ENCODE assay signal across 9 cellular contexts in the genomic region with DNA sequence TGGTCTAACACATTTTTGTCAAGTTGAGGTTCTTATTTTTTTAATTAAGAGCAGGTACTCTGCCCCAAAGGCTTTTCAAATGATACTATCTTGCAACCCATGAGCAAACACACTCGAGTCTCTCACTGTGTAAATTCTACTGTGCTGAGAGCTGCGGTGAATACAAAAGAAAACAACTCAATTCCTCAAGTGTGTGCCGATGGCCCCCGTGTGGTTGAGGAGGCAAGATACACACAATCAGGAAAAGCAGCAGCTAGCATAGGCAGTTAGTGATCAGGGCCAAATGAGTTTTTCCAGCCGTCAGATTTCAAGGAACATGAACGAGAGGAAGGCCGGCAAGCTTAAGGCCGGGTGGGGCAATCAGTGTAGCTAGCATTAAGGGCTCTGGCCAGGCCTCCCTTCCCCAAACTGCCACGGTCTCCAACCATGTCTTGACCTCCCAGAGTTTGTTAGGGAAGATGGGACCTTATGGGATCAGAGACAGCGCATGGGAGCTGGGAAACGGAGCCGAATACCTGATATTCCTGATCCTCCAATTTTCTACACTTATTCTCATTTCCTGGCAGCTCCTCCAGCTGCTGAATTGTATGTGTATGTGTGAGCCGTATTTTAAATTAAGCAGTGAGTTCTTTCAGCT. TPM values are rescaled to one million over a fixed set of nuclear protein-coding genes. Genes with fewer than 3 reads are reported as not detected.
A peak's percentile ranks its signal among the peaks of the same experiment; 100 is the strongest.
DNase-seq lines count a peak whose midpoint lies in the region; ATAC-seq and TF ChIP-seq lines count a peak whose summit lies in the region.
"Had no signal": no experiment of that assay in that cellular context is flagged by ENCODE, and none has a peak within 500 bp of the region (broad histone marks: within the 10 kb centered on the region; RNA-seq: fewer than 3 reads in every experiment).

No MANE protein-coding gene starts in this region.

- intact Hi-C loops in sciatic nerve (cut with DNase I): no loop called here

- no peaks in the 10 kb centered on the region for H3K9me3 ChIP-seq in OCI-LY1 (ENCODE audit: low read length)

- H4K20me1 ChIP-seq in OCI-LY1 (ENCODE audit: insufficient read depth, low read length): no peaks in the 10 kb centered on the region

- no peaks in the 10 kb centered on the region for H3F3A ChIP-seq in OCI-LY1 (ENCODE audit: insufficient read depth, low read length)

- H3K36me3 ChIP-seq in OCI-LY1 (ENCODE audit: insufficient read depth, low read length): no peaks in the 10 kb centered on the region

- DNase-seq in DMS 273 (lab: John Stamatoyannopoulos, UW; ENCODE audit: unreplicated experiment) (peak; percentile 48), DMS 273 treated with DMSO at 0.1 percent for 48 hours (lab: John Stamatoyannopoulos, UW) (no peak), fibroblast of the aortic adventitia (ENCODE audit: low read depth) (peak; percentile 69), sciatic nerve (ENCODE audit: low spot score) (no peak)
- no peak for DNase-seq in activated CD4-positive, alpha-beta T cell treated with anti-CD3 and anti-CD28 coated beads for 1 hour

- H3K4me3 ChIP-seq in OCI-LY1 (ENCODE audit: low read depth, low read length, poor library complexity, severe bottlenecking) (no peak overlapping the region), fibroblast of the aortic adventitia (ENCODE audit: low read depth, low read length) (no peak overlapping the region)

- H3K4me1 ChIP-seq in OCI-LY1 (ENCODE audit: insufficient read depth, low read length, severe bottlenecking): peaks cover 5% of the 10 kb centered on the region

- no peaks in the 10 kb centered on the region for H3K9me2 ChIP-seq in OCI-LY1 (ENCODE audit: low read depth, low read length)

- ATAC-seq in sciatic nerve (peak; percentile 76), GM18861 (IDR thresholded peaks at IDR 0.05; ENCODE audit: unreplicated experiment) (no peak), HG02938 (IDR thresholded peaks at IDR 0.05; ENCODE audit: unreplicated experiment) (no peak)

- no peak overlapping the region for H2AFZ ChIP-seq in OCI-LY1 (ENCODE audit: low read length)

- no peak overlapping the region for H3K4me2 ChIP-seq in OCI-LY1 (ENCODE audit: low read length)

- H3K27me3 ChIP-seq in OCI-LY1 (ENCODE audit: insufficient read depth, low read length): no peaks in the 10 kb centered on the region

- H3K79me2 ChIP-seq in OCI-LY1 (ENCODE audit: insufficient read depth, low read length): no peaks in the 10 kb centered on the region

- no peak overlapping the region for H3K27ac ChIP-seq in OCI-LY1 (ENCODE audit: low read depth, low read length, poor library complexity, severe bottlenecking)
- H3K27ac ChIP-seq: 22Rv1 had no signal

- no peak overlapping the region for H3K9ac ChIP-seq in OCI-LY1 (ENCODE audit: low read length)

- TF ChIP-seq CTCF in OCI-LY1 (IDR thresholded peaks at IDR 0.05; ENCODE audit: low read length) (0 out of 2 replicates have a peak, but pooled peaks have one; percentile 23), fibroblast of the aortic adventitia (IDR thresholded peaks at IDR 0.05; ENCODE audit: insufficient read depth, low read length) (peak; percentile 61)

RNA-seq across cellular contexts. Expression of gene RTL9, which starts 59.7 kb away (rescaled TPM):
- total RNA-seq in fibroblast of the aortic adventitia (ENCODE audit: low replicate concordance) (1.5 TPM in 1 of 2 replicates, not detected in the other), sciatic nerve (0.09 TPM)

Comparison
In these comparisons a context has a peak if more than half of its experiments do, and no peak if none do; other contexts are left out.
1. DNase-seq: peak in DMS 273 (single experiment) and fibroblast of the aortic adventitia (single experiment); none in DMS 273 treated with DMSO at 0.1 percent for 48 hours (single experiment), sciatic nerve (single experiment) and activated CD4-positive, alpha-beta T cell treated with anti-CD3 and anti-CD28 coated beads for 1 hour (single experiment).